ENCODE assay signal across 19 cellular contexts in the genomic region with DNA sequence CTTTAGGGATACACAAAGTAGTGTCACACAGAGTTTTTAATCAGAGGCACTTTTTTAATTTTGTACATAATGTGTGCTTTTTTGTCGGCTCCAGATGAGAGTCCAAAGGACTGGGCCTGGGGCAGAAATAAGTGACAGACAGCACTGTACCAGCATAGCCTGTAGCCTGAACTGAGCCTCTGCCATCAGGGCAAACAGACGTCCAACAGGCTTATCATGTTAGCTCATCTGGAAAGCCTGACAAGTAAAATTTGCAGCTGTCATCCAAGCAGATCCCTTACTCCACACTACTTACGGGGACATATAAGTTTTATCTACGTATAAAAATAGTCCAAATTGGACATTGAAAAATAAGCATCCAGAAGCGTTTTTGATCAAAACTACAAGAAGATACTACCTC.
DNase-seq lines count a peak whose midpoint lies in the region; TF ChIP-seq lines count a peak whose summit lies in the region.
"Had no signal": no experiment of that assay in that cellular context is flagged by ENCODE, and none has a peak within 500 bp of the region (broad histone marks: within the 10 kb centered on the region; RNA-seq: fewer than 3 reads in every experiment).

No MANE protein-coding gene starts in this region.

- peak overlapping the region; percentile 97 for H3K27ac Mint-ChIP-seq in mesothelial cell of epicardium
- H3K27ac Mint-ChIP-seq in type B pancreatic cell, result peak overlapping the region; percentile 95

- DNase-seq in DMS 273 (lab: John Stamatoyannopoulos, UW; ENCODE audit: unreplicated experiment) (peak; percentile 24), DMS 273 treated with DMSO at 0.1 percent for 48 hours (lab: John Stamatoyannopoulos, UW) (no peak), epithelial cell of prostate (ENCODE audit: low read depth, low spot score) (no peak), mesothelial cell of epicardium (ENCODE audit: low spot score in 2 of 2, unreplicated experiment in 2 of 2) (no peak), type B pancreatic cell (ENCODE audit: extremely low spot score, unreplicated experiment) (no peak), spleen (no peak), H7 (no peak)
- no peak for DNase-seq in activated T-cell treated with anti-CD3 and anti-CD28 coated beads, Interleukin-2, amount 50 U/mL, for 1 hour
- DNase-seq: GF-D8, GOT3, NCI-H1105, NCI-H2081, NCI-H2171 treated with DMSO at 0.1 percent for 48 hours, NCI-H446, NCI-H69, Peyer's patch, SHP77 had no signal

- no peaks in the 10 kb centered on the region for H3K4me1 ChIP-seq in spleen
- H3K4me1 ChIP-seq: Peyer's patch had no signal

- H3K27ac ChIP-seq in epithelial cell of prostate (peak overlapping the region; percentile 38), spleen (no peak overlapping the region)
- H3K27ac ChIP-seq: 22Rv1, Peyer's patch had no signal

- H3K36me3 Mint-ChIP-seq in mesothelial cell of epicardium (peaks cover 4% of the 10 kb centered on the region), type B pancreatic cell (peaks cover 5% of the 10 kb centered on the region)

- H3K36me3 ChIP-seq in spleen (no peaks in the 10 kb centered on the region), H7 (replicated peaks; ENCODE audit: control insufficient read depth, insufficient read depth, low read length) (no peaks in the 10 kb centered on the region)
- H3K36me3 ChIP-seq: Peyer's patch had no signal

- TF ChIP-seq CTCF in mesothelial cell of epicardium (IDR thresholded peaks at IDR 0.05; ENCODE audit: unreplicated experiment) (no peak), type B pancreatic cell (conservative IDR thresholded peaks at IDR 0.05) (no peak), spleen (IDR thresholded peaks at IDR 0.05 in 8 of 11, conservative IDR thresholded peaks at IDR 0.05 in 3 of 11) (no peak)

- intact Hi-C loops in spleen (cut with DNase I; ENCODE audit: low total_unique reads), result no loop called here

- H3K27me3 Mint-ChIP-seq in mesothelial cell of epicardium (ENCODE audit: low read depth) (no peaks in the 10 kb centered on the region), type B pancreatic cell (peaks cover 10% of the 10 kb centered on the region)

- 62 to 74% (median 66%) methylated on average over 5 of the region's 5 CpGs for WGBS in spleen, 5 donors

- no peak for TF ChIP-seq POLR2A in spleen (IDR thresholded peaks at IDR 0.05)

- H3K4me3 Mint-ChIP-seq in mesothelial cell of epicardium (no peak overlapping the region), type B pancreatic cell (no peak overlapping the region)

- H3K9me3 Mint-ChIP-seq in mesothelial cell of epicardium, result peaks cover 10% of the 10 kb centered on the region
- peaks cover 16% of the 10 kb centered on the region for H3K9me3 Mint-ChIP-seq in type B pancreatic cell

- H3K4me3 ChIP-seq in spleen (no peak overlapping the region), H7 (ENCODE audit: insufficient read depth, low read depth, low read length) (no peak overlapping the region)
- H3K4me3 ChIP-seq: K562, Peyer's patch had no signal

- H3K27me3 ChIP-seq in spleen (replicated peaks in 1 of 7) (no peaks in the 10 kb centered on the region), H7 (ENCODE audit: control insufficient read depth, insufficient read depth, low read length) (no peaks in the 10 kb centered on the region)
- H3K27me3 ChIP-seq: Peyer's patch had no signal

- peaks cover 0 to 22% (median 10%) of the 10 kb centered on the region in 8 donors for H3K9me3 ChIP-seq in spleen
- H3K9me3 ChIP-seq: Peyer's patch had no signal

- H3K4me1 Mint-ChIP-seq in mesothelial cell of epicardium (peaks cover 53% of the 10 kb centered on the region), type B pancreatic cell (ENCODE audit: unreplicated experiment) (peaks cover 17% of the 10 kb centered on the region)
